In the genomic region with DNA sequence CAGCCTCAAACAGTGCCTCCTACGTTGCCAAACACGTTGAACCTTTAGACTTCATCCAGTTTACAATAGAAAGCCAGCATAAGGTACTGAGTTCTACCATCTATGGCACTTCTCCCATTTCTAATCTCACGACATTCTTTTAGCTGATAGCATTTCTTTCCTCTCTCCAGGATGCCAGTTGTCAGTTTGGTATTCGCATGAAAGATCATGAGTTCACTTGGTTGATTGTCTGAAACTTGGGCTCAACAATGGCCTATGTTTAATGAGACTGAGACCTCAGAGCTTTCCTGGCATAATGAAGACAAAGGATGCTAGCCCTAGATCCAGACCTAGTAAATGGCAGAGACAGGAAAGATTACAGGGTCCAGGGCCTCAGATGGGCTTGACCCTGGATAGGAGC, we compare ENCODE assay signal across 20 cellular contexts.
"Had no signal": no experiment of that assay in that cellular context is flagged by ENCODE, and none has a peak within 500 bp of the region (broad histone marks: within the 10 kb centered on the region; RNA-seq: fewer than 3 reads in every experiment).

No MANE protein-coding gene starts in this region.

- H3K36me3 ChIP-seq: cardiac muscle cell, thoracic aorta, upper lobe of left lung had no signal

- H3K4me3 ChIP-seq: body of pancreas, cardiac muscle cell, thoracic aorta, upper lobe of left lung had no signal

- ATAC-seq: activated CD4-positive, alpha-beta T cell treated with anti-CD3 and anti-CD28 coated beads for 36 hours; activated T-cell treated with anti-CD3 and anti-CD28 coated beads, Interleukin-2, amount 50 U/mL, for 4 hours; body of pancreas; left ventricle myocardium superior had no signal

- DNase-seq: activated B cell treated with CpG ODN at 0.5 μM for 24 hours; activated CD4-positive, alpha-beta T cell treated with anti-CD3 and anti-CD28 coated beads for 36 hours; activated CD4-positive, alpha-beta T cell treated with anti-CD3 and anti-CD28 coated beads, Interleukin-2, amount 50 U/mL, for 4 hours; activated CD8-positive, alpha-beta memory T cell treated with anti-CD3 and anti-CD28 coated beads for 24 hours; activated CD8-positive, alpha-beta memory T cell treated with anti-CD3 and anti-CD28 coated beads, Interleukin-2, amount 50 U/mL, for 48 hours; activated naive CD4-positive, alpha-beta T cell treated with Interleukin-2 at 50 U/mL for 16 hours; activated T-cell treated with anti-CD3 and anti-CD28 coated beads, Interleukin-2, amount 50 U/mL, for 4 hours; amygdala; body of pancreas; effector CD8-positive, alpha-beta T cell; foreskin melanocyte; hypothalamus; left ventricle myocardium superior; nephron progenitor cell; stimulated activated CD4-positive, alpha-beta T cell treated with anti-CD3 and anti-CD28 coated beads, Interleukin-4, amount 100 ng/mL, for 1 hour; stimulated activated naive CD4-positive, alpha-beta T cell treated with Interleukin-2 at 50 U/mL for 16 hours; T1000; upper lobe of left lung had no signal

- H3K27ac ChIP-seq: body of pancreas, cardiac muscle cell, thoracic aorta, upper lobe of left lung had no signal

- H3K27me3 ChIP-seq: body of pancreas, cardiac muscle cell, upper lobe of left lung had no signal

- H3K4me1 ChIP-seq: body of pancreas, upper lobe of left lung had no signal

- H3K9me3 ChIP-seq: thoracic aorta had no signal
